In genomic region chr21:46322351-46323226, GRCh38 we compare ENCODE assay signal across 1 cellular context.
A peak's percentile ranks its signal among the peaks of the same experiment; 100 is the strongest.
TF ChIP-seq lines count a peak whose summit lies in the region.

No MANE protein-coding gene starts in this region.

TF ChIP-seq in GM12878, 131 proteins besides CTCF, POLR2A, EP300 and RAD21:
- TF ChIP-seq ZNF687 (IDR thresholded peaks at IDR 0.05) (no peak), CUX1 (IDR thresholded peaks at IDR 0.05; ENCODE audit: insufficient replicate concordance, low read depth, low read length) (no peak), POLR2AphosphoS5 (IDR thresholded peaks at IDR 0.05; ENCODE audit: low read length) (0 out of 2 replicates have a peak, but pooled peaks have one; percentile 40), YY1 (IDR thresholded peaks at IDR 0.05; ENCODE audit: low read depth, low read length) (0 out of 2 replicates have a peak, but pooled peaks have one; percentile 31), NR2F1 (conservative IDR thresholded peaks at IDR 0.05) (0 out of 2 replicates have a peak, but pooled peaks have one; percentile 1), REST (IDR thresholded peaks at IDR 0.05; ENCODE audit: low read depth, low read length) (no peak), YBX1 (IDR thresholded peaks at IDR 0.05) (no peak), CREM (IDR thresholded peaks at IDR 0.05; ENCODE audit: low read depth) (peak; percentile 13; the same call in 1 of the 2 replicates), MXI1 (IDR thresholded peaks at IDR 0.05; ENCODE audit: low read depth, low read length) (no peak), BCLAF1 (IDR thresholded peaks at IDR 0.05) (no peak), PAX5 (IDR thresholded peaks at IDR 0.05; ENCODE audit: borderline replicate concordance, low read depth, low read length) (0 out of 2 replicates have a peak, but pooled peaks have one; percentile 6), MLLT1 (IDR thresholded peaks at IDR 0.05) (no peak), POLR2AphosphoS2 (IDR thresholded peaks at IDR 0.05; ENCODE audit: low read depth, low read length) (no peak), MEF2B (IDR thresholded peaks at IDR 0.05; ENCODE audit: partially characterized antibody, poor library complexity, severe bottlenecking) (no peak), LARP7 (IDR thresholded peaks at IDR 0.05) (0 out of 2 replicates have a peak, but pooled peaks have one; percentile 34)
